13 cellular contexts compared by ENCODE assay signal in genomic region chr3:122786067-122786466, GRCh38. TPM values are rescaled to one million over a fixed set of nuclear protein-coding genes. Genes with fewer than 3 reads are reported as not detected.
DNase-seq lines count a peak whose midpoint lies in the region; ATAC-seq, FAIRE-seq and TF ChIP-seq lines count a peak whose summit lies in the region.
"Had no signal": no experiment of that assay in that cellular context is flagged by ENCODE, and none has a peak within 500 bp of the region (broad histone marks: within the 10 kb centered on the region; RNA-seq: fewer than 3 reads in every experiment).

No MANE protein-coding gene starts in this region.

- CTCF ChIA-PET in T-cell (lab: Charles Lee) = interaction anchor here in 1 of 2 donors (0.5 kb wide), 1 partner anchor 409 kb away, joined by 3 read pairs; no protein-coding TSS in a partner anchor

- no peaks in the 10 kb centered on the region for H3K9me3 Mint-ChIP-seq in activated T-cell treated with anti-CD3 and anti-CD28 coated beads, Interleukin-2, amount 50 U/mL, for 4 hours
- H3K9me3 Mint-ChIP-seq in stimulated activated effector memory CD8-positive, alpha-beta T cell treated with anti-CD3 and anti-CD28 coated beads, Interleukin-12 subunit alpha, Interleukin-12 subunit beta, amount 100 ng/mL, for 72 hours = no peaks in the 10 kb centered on the region
- no peaks in the 10 kb centered on the region for H3K9me3 Mint-ChIP-seq in T-cell

- H3K79me2 ChIP-seq in fibroblast of lung (ENCODE audit: control insufficient read depth, insufficient read depth, low read length) = no peaks in the 10 kb centered on the region

- H3K4me1 Mint-ChIP-seq in activated T-cell treated with anti-CD3 and anti-CD28 coated beads, Interleukin-2, amount 50 U/mL, for 4 hours (ENCODE audit: low read depth) = peaks cover 21% of the 10 kb centered on the region
- H3K4me1 Mint-ChIP-seq in stimulated activated effector memory CD8-positive, alpha-beta T cell treated with anti-CD3 and anti-CD28 coated beads, Interleukin-12 subunit alpha, Interleukin-12 subunit beta, amount 100 ng/mL, for 72 hours = peaks cover 6% of the 10 kb centered on the region
- H3K4me1 Mint-ChIP-seq in T-cell = peaks cover 11 to 32% (median 28%) of the 10 kb centered on the region in 3 donors

- H3K4me1 ChIP-seq in fibroblast of lung (ENCODE audit: control insufficient read depth, extremely low read depth, insufficient read depth, low read length) = peaks cover 4% of the 10 kb centered on the region
- H3K4me1 ChIP-seq: lower lobe of right lung had no signal

- no peak overlapping the region for H3K9ac ChIP-seq in fibroblast of lung (ENCODE audit: insufficient read depth, low read length)

- H3K4me3 Mint-ChIP-seq in activated T-cell treated with anti-CD3 and anti-CD28 coated beads, Interleukin-2, amount 50 U/mL, for 4 hours = no peak overlapping the region
- H3K4me3 Mint-ChIP-seq in stimulated activated effector memory CD8-positive, alpha-beta T cell treated with anti-CD3 and anti-CD28 coated beads, Interleukin-12 subunit alpha, Interleukin-12 subunit beta, amount 100 ng/mL, for 72 hours = no peak overlapping the region
- no peak overlapping the region for H3K4me3 Mint-ChIP-seq in T-cell
- H3K4me3 Mint-ChIP-seq: activated CD8-positive, alpha-beta memory T cell treated with anti-CD3 and anti-CD28 coated beads, Interleukin-2, amount 10 ng/mL, durations not matched to agents 7 days and 5 days had no signal

- ATAC-seq in activated T-cell treated with anti-CD3 and anti-CD28 coated beads, Interleukin-2, amount 50 U/mL, for 4 hours = peak; percentile 59 to 67
- ATAC-seq in stimulated activated effector memory CD8-positive, alpha-beta T cell treated with anti-CD3 and anti-CD28 coated beads, Interleukin-12 subunit alpha, Interleukin-12 subunit beta, amount 100 ng/mL, for 72 hours = peak; percentile 81
- ATAC-seq in T-cell (replicated peaks in 1 of 4) = no peak
- no peak for ATAC-seq in GM18498 (IDR thresholded peaks at IDR 0.05; ENCODE audit: unreplicated experiment)
- ATAC-seq: activated CD8-positive, alpha-beta memory T cell treated with anti-CD3 and anti-CD28 coated beads, Interleukin-2, amount 10 ng/mL, durations not matched to agents 7 days and 5 days; lower lobe of right lung had no signal

- no peaks in the 10 kb centered on the region for H3K36me3 ChIP-seq in fibroblast of lung (ENCODE audit: control insufficient read depth, insufficient read depth, low read length)
- H3K36me3 ChIP-seq: transverse colon had no signal

- no peak overlapping the region for H3K27ac Mint-ChIP-seq in stimulated activated effector memory CD8-positive, alpha-beta T cell treated with anti-CD3 and anti-CD28 coated beads, Interleukin-12 subunit alpha, Interleukin-12 subunit beta, amount 100 ng/mL, for 72 hours
- H3K27ac Mint-ChIP-seq in T-cell = peak overlapping the region in 1 of 2 donors; percentile 71
- H3K27ac Mint-ChIP-seq: activated CD8-positive, alpha-beta memory T cell treated with anti-CD3 and anti-CD28 coated beads, Interleukin-2, amount 10 ng/mL, durations not matched to agents 7 days and 5 days had no signal

- no peaks in the 10 kb centered on the region for H3K27me3 Mint-ChIP-seq in activated T-cell treated with anti-CD3 and anti-CD28 coated beads, Interleukin-2, amount 50 U/mL, for 4 hours (ENCODE audit: low read depth)
- H3K27me3 Mint-ChIP-seq in T-cell = no peaks in the 10 kb centered on the region
- H3K27me3 Mint-ChIP-seq: activated CD8-positive, alpha-beta memory T cell treated with anti-CD3 and anti-CD28 coated beads, Interleukin-2, amount 10 ng/mL, durations not matched to agents 7 days and 5 days had no signal

- DNase-seq in activated T-cell treated with anti-CD3 and anti-CD28 coated beads, Interleukin-2, amount 50 U/mL, for 4 hours = no peak
- DNase-seq in activated T-cell treated with anti-CD3 and anti-CD28 coated beads for 4 hours (no peak), RCC 7860 (ENCODE audit: low spot score) (peak; percentile 40), fibroblast of lung (ENCODE audit: low read depth in 2 of 2) (peak; percentile 29 to 83), T-cell (no peak), NCI-H2107 (lab: John Stamatoyannopoulos, UW) (no peak)
- no peak for DNase-seq in stimulated activated effector memory CD8-positive, alpha-beta T cell treated with anti-CD3 and anti-CD28 coated beads, Interleukin-12 subunit alpha, Interleukin-12 subunit beta, amount 100 ng/mL, for 72 hours (ENCODE audit: low spot score in 2 of 2)
- DNase-seq: activated CD8-positive, alpha-beta memory T cell treated with anti-CD3 and anti-CD28 coated beads, Interleukin-2, amount 10 ng/mL, durations not matched to agents 7 days and 5 days; central memory CD4-positive, alpha-beta T cell; lower lobe of right lung; NCI-H1092 treated with DMSO at 0.1 percent for 48 hours; transverse colon had no signal

- H3K4me3 ChIP-seq in fibroblast of lung (replicated peaks in 1 of 4; ENCODE audit: control extremely low read depth in 1 of 4, insufficient read depth in 1 of 4, low read depth in 3 of 4, low read length in 4 of 4) = no peak overlapping the region
- H3K4me3 ChIP-seq: lower lobe of right lung, transverse colon had no signal

- no peak overlapping the region for H2AFZ ChIP-seq in fibroblast of lung (ENCODE audit: low read length)

- no peaks in the 10 kb centered on the region for H4K20me1 ChIP-seq in fibroblast of lung (ENCODE audit: control insufficient read depth, extremely low read depth, insufficient read depth, low read length)

- H3K27ac ChIP-seq in fibroblast of lung (ENCODE audit: insufficient read depth, low read length) = no peak overlapping the region
- H3K27ac ChIP-seq: lower lobe of right lung had no signal

- TF ChIP-seq CTCF in fibroblast of lung (conservative IDR thresholded peaks at IDR 0.05 in 1 of 2, IDR thresholded peaks at IDR 0.05 in 1 of 2; ENCODE audit: low read depth in 1 of 2, low read length in 2 of 2) = no peak

- H3K4me2 ChIP-seq in fibroblast of lung (ENCODE audit: extremely low read depth, insufficient read depth, low read length) = no peak overlapping the region

- peaks cover 14% of the 10 kb centered on the region for H3K36me3 Mint-ChIP-seq in activated T-cell treated with anti-CD3 and anti-CD28 coated beads, Interleukin-2, amount 50 U/mL, for 4 hours (ENCODE audit: insufficient read depth)
- no peaks in the 10 kb centered on the region for H3K36me3 Mint-ChIP-seq in stimulated activated effector memory CD8-positive, alpha-beta T cell treated with anti-CD3 and anti-CD28 coated beads, Interleukin-12 subunit alpha, Interleukin-12 subunit beta, amount 100 ng/mL, for 72 hours
- H3K36me3 Mint-ChIP-seq in T-cell = peaks cover 21% of the 10 kb centered on the region

- H3K9me3 ChIP-seq in fibroblast of lung (ENCODE audit: control insufficient read depth, insufficient read depth, low read depth, low read length) = no peaks in the 10 kb centered on the region
- H3K9me3 ChIP-seq: lower lobe of right lung, transverse colon had no signal

- FAIRE-seq in RCC 7860 (lab: Jason Lieb, UNC) = peak; percentile 96

- no peaks in the 10 kb centered on the region for H3K27me3 ChIP-seq in fibroblast of lung (ENCODE audit: control insufficient read depth, insufficient read depth, low read length)
- H3K27me3 ChIP-seq: transverse colon had no signal

- POLR2A ChIA-PET in T-cell (lab: Charles Lee) = no interaction called here

RNA-seq across cellular contexts. Expression of gene HSPBAP1, which starts 7.6 kb away (rescaled TPM):
- 1 to 10 TPM; 7.6 to 8.8 (median 7.7) TPM for total RNA-seq in activated T-cell treated with anti-CD3 and anti-CD28 coated beads, Interleukin-2, amount 50 U/mL, for 4 hours
- total RNA-seq in fibroblast of lung (12.4 and 14.4 TPM in 2 replicates), T-cell (10 to 100 TPM; 17.7 to 29.5 (median 22.9) TPM)
- 5.2 and 5.4 TPM in 2 replicates for polyA plus RNA-seq in fibroblast of lung
- 3.7 and 3.8 TPM in 2 replicates for polyA plus RNA-seq in fibroblast of lung (2012)
- 2.7 TPM in 1 of 2 replicates, not detected in the other for polyA minus RNA-seq in fibroblast of lung (ENCODE audit: low replicate concordance)

RNA-seq across cellular contexts. Expression of gene SLC49A4, which starts 8.8 kb away (rescaled TPM):
- 1 to 10 TPM; 1.7 to 2.0 (median 1.7) TPM for total RNA-seq in activated T-cell treated with anti-CD3 and anti-CD28 coated beads, Interleukin-2, amount 50 U/mL, for 4 hours
- total RNA-seq in fibroblast of lung (19.3 and 20.6 TPM in 2 replicates), T-cell (1 to 10 TPM; 6.6 to 8.3 (median 7.6) TPM)
- polyA plus RNA-seq in fibroblast of lung = 14.5 and 15.0 TPM in 2 replicates
- polyA plus RNA-seq in fibroblast of lung (2012) = 10.0 TPM in 2 replicates
- 5.5 and 6.9 TPM in 2 replicates for polyA minus RNA-seq in fibroblast of lung (ENCODE audit: low replicate concordance)

Comparison
In these comparisons a context has a peak if more than half of its experiments do, and no peak if none do; other contexts are left out.
1. ATAC-seq: peak in activated T-cell treated with anti-CD3 and anti-CD28 coated beads, Interleukin-2, amount 50 U/mL, for 4 hours (2 of 2) and stimulated activated effector memory CD8-positive, alpha-beta T cell treated with anti-CD3 and anti-CD28 coated beads, Interleukin-12 subunit alpha, Interleukin-12 subunit beta, amount 100 ng/mL, for 72 hours (single experiment); none in T-cell (0 of 4) and GM18498 (single experiment).
2. DNase-seq: peak in RCC 7860 (single experiment) and fibroblast of lung (2 of 2); none in activated T-cell treated with anti-CD3 and anti-CD28 coated beads, Interleukin-2, amount 50 U/mL, for 4 hours (single experiment), activated T-cell treated with anti-CD3 and anti-CD28 coated beads for 4 hours (single experiment), stimulated activated effector memory CD8-positive, alpha-beta T cell treated with anti-CD3 and anti-CD28 coated beads, Interleukin-12 subunit alpha, Interleukin-12 subunit beta, amount 100 ng/mL, for 72 hours (0 of 2), T-cell (0 of 34) and NCI-H2107 (single experiment).